In the genomic region with DNA sequence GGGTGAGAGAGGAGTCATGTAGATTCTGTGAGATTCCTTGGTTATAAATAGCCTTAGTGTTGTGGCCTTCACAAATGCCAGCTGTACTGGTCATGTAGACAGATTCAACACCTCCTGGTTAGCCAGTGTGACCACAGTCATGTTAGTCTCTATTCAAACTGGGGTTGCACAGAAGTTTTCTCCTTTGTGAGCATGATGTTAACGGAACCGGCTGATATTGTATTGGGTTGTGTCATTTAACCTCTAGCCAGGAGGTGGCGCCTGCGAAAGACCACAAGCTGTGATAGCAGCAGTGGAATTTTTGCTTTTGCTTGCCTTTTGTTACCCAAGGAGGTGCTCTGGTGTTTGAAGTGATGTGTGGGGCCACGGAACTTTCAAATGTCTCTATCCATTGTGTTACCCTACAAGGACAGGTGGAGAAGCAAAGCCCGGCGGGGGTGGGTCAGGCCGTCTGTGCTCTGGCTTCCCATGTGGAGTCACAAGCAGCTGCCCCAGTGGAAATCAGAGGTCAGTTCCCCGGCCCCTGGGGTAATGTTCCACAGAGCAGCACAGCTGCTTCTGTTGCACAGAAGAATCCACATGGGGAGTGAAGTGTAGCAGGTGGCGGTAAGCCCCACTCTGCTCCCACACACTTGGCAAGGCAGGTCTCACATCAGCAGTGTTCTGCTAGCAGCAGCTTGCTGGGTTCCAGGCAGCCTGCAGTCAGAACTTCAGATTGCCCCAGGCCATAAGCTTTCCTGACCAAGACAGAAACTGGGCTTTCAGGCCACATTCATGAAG, we compare ENCODE assay signal across 8 cellular contexts.
DNase-seq lines count a peak whose midpoint lies in the region; ATAC-seq and TF ChIP-seq lines count a peak whose summit lies in the region.

No MANE protein-coding gene starts in this region.

- peak; percentile 54 for DNase-seq in DMS 273 (lab: John Stamatoyannopoulos, UW; ENCODE audit: unreplicated experiment)
- DNase-seq in DMS 273 treated with DMSO at 0.1 percent for 48 hours (lab: John Stamatoyannopoulos, UW): no peak
- peak; percentile 7 for DNase-seq in MV-4-11 (lab: John Stamatoyannopoulos, UW)
- DNase-seq in breast epithelium (ENCODE audit: low spot score in 2 of 2): no peak
- peak; percentile 67 for DNase-seq in kidney tubule cell (ENCODE audit: low spot score)
- DNase-seq in stimulated activated naive CD8-positive, alpha-beta T cell treated with anti-CD3 and anti-CD28 coated beads, Interleukin-15, amount 100 ng/mL, for 72 hours: peak in 1 of 2 donors; percentile 11
- DNase-seq in RKO (ENCODE audit: low spot score): no peak

- TF ChIP-seq POLR2A in breast epithelium (IDR thresholded peaks at IDR 0.05): no peak

- intact Hi-C loops in breast epithelium (cut with DNase I; ENCODE audit: low total_unique reads): no loop called here

- no peaks in the 10 kb centered on the region for H3K4me1 ChIP-seq in breast epithelium

- H3K36me3 ChIP-seq in breast epithelium: no peaks in the 10 kb centered on the region

- H3K27me3 ChIP-seq in breast epithelium: no peaks in the 10 kb centered on the region

- peaks cover 11% of the 10 kb centered on the region for H3K27me3 Mint-ChIP-seq in stimulated activated naive CD8-positive, alpha-beta T cell treated with anti-CD3 and anti-CD28 coated beads, Interleukin-15, amount 100 ng/mL, for 72 hours

- no peak overlapping the region for H3K27ac Mint-ChIP-seq in stimulated activated naive CD8-positive, alpha-beta T cell treated with anti-CD3 and anti-CD28 coated beads, Interleukin-15, amount 100 ng/mL, for 72 hours

- H3K4me1 Mint-ChIP-seq in stimulated activated naive CD8-positive, alpha-beta T cell treated with anti-CD3 and anti-CD28 coated beads, Interleukin-15, amount 100 ng/mL, for 72 hours: no peaks in the 10 kb centered on the region

- TF ChIP-seq CTCF in breast epithelium (IDR thresholded peaks at IDR 0.05): peak in 2 of 3 donors; percentile 29 to 66

- ATAC-seq in stimulated activated naive CD8-positive, alpha-beta T cell treated with anti-CD3 and anti-CD28 coated beads, Interleukin-15, amount 100 ng/mL, for 72 hours: peak; percentile 45
- no peak for ATAC-seq in GM18517 (IDR thresholded peaks at IDR 0.05; ENCODE audit: unreplicated experiment)

- H3K4me3 Mint-ChIP-seq in stimulated activated naive CD8-positive, alpha-beta T cell treated with anti-CD3 and anti-CD28 coated beads, Interleukin-15, amount 100 ng/mL, for 72 hours: no peak overlapping the region

- H3K9me3 Mint-ChIP-seq in stimulated activated naive CD8-positive, alpha-beta T cell treated with anti-CD3 and anti-CD28 coated beads, Interleukin-15, amount 100 ng/mL, for 72 hours: no peaks in the 10 kb centered on the region

- peak overlapping the region in 1 of 3 donors; percentile 46 for H3K4me3 ChIP-seq in breast epithelium

- no peak overlapping the region for H3K27ac ChIP-seq in breast epithelium

- no peaks in the 10 kb centered on the region for H3K9me3 ChIP-seq in breast epithelium

Comparison
In these comparisons a context has a peak if more than half of its experiments do, and no peak if none do; other contexts are left out.
1. DNase-seq: peak in DMS 273 (single experiment), MV-4-11 (single experiment) and kidney tubule cell (single experiment); none in DMS 273 treated with DMSO at 0.1 percent for 48 hours (single experiment), breast epithelium (0 of 2) and RKO (single experiment).